Comparison of ENCODE assay signal across 23 cellular contexts in the genomic region with DNA sequence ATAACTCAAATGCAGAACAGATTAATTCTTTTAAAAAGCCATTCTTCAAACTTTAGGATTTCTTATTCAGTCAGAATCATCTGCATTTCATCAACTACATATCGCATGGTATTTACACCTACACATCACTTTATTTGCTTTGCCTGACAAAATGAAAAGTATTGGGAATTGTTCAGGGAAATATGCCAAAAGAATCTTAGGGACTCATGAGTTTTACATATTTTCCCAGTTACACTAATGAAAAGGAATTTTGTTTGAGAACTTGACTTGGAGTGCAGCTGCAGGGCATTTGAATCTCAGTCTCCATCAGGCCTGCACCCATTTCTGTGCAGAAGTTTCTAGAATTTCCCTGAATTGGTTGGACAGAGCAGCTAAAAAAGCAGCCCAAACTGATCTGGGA.
DNase-seq lines count a peak whose midpoint lies in the region; ATAC-seq, FAIRE-seq and TF ChIP-seq lines count a peak whose summit lies in the region.
"Had no signal": no experiment of that assay in that cellular context is flagged by ENCODE, and none has a peak within 500 bp of the region (broad histone marks: within the 10 kb centered on the region; RNA-seq: fewer than 3 reads in every experiment).

No MANE protein-coding gene starts in this region.

- H3K4me3 ChIP-seq in AG04450 (ENCODE audit: low read depth, low read length) = no peak overlapping the region
- no peak overlapping the region for H3K4me3 ChIP-seq in brain microvascular endothelial cell (ENCODE audit: low read depth, low read length)
- no peak overlapping the region for H3K4me3 ChIP-seq in GM23338
- H3K4me3 ChIP-seq: colonic mucosa, gastrocnemius medialis, right lobe of liver, testis had no signal

- H3F3A ChIP-seq in GM23338 (replicated peaks; ENCODE audit: low read depth) = no peaks in the 10 kb centered on the region

- TF ChIP-seq POLR2A in GM12892 (IDR thresholded peaks at IDR 0.05; ENCODE audit: low read depth, low read length) = no peak

- H3K4me1 Mint-ChIP-seq in GM23338 = no peaks in the 10 kb centered on the region
- H3K4me1 Mint-ChIP-seq: CD4-positive, alpha-beta memory T cell had no signal

- CTCF ChIA-PET in AG04450 (lab: Charles Lee) = interaction anchor here (0.7 to 2.3 kb wide), 3 partner anchors 39 to 1417 kb away, joined by 4 to 9 read pairs (median 8); no protein-coding TSS in a partner anchor

- in situ Hi-C loops in brain microvascular endothelial cell (cut with HindIII; ENCODE audit: low pct_ligation_motif_present, low sequenced_read_pairs) = no loop called here

- H3K9me3 ChIP-seq in AG04450 (ENCODE audit: control insufficient read depth, insufficient read depth, low read length) = no peaks in the 10 kb centered on the region
- H3K9me3 ChIP-seq: colonic mucosa, gastrocnemius medialis, right lobe of liver, testis had no signal

- H3K27ac ChIP-seq in AG04450 (ENCODE audit: low read depth, low read length) = peak overlapping the region; percentile 60
- H3K27ac ChIP-seq in brain microvascular endothelial cell = peak overlapping the region; percentile 91
- H3K27ac ChIP-seq in GM23338 (ENCODE audit: low read depth) = no peak overlapping the region
- H3K27ac ChIP-seq: colonic mucosa, gastrocnemius medialis, right lobe of liver, testis, WERI-Rb-1 had no signal

- no peaks in the 10 kb centered on the region for H3K4me1 ChIP-seq in GM23338 (ENCODE audit: insufficient read depth)
- H3K4me1 ChIP-seq: colonic mucosa, right lobe of liver had no signal

- ATAC-seq in GM23338 = no peak
- ATAC-seq: gastrocnemius medialis, HCT116, right lobe of liver had no signal

- no peak overlapping the region for H3K4me3 Mint-ChIP-seq in GM23338
- H3K4me3 Mint-ChIP-seq: CD4-positive, alpha-beta memory T cell; T-helper 2 cell treated with Interferon-gamma antibody and Interleukin-4, amounts not matched to agents 5 μg/mL and 100 μg/mL, for 36 hours had no signal

- no peak overlapping the region for H3K4me2 ChIP-seq in GM23338

- no peaks in the 10 kb centered on the region for H3K9me3 Mint-ChIP-seq in GM23338
- H3K9me3 Mint-ChIP-seq: CD4-positive, alpha-beta memory T cell; T-helper 2 cell treated with Interferon-gamma antibody and Interleukin-4, amounts not matched to agents 5 μg/mL and 100 μg/mL, for 36 hours had no signal

- H3K36me3 ChIP-seq in brain microvascular endothelial cell (replicated peaks) (peaks cover 17% of the 10 kb centered on the region), GM23338 (ENCODE audit: insufficient read depth) (peaks cover 15% of the 10 kb centered on the region)
- H3K36me3 ChIP-seq: colonic mucosa, gastrocnemius medialis, right lobe of liver had no signal

- H3K27me3 Mint-ChIP-seq in GM23338 (ENCODE audit: insufficient read depth, low read depth, poor library complexity) = peaks cover 4% of the 10 kb centered on the region
- H3K27me3 Mint-ChIP-seq: CD4-positive, alpha-beta memory T cell had no signal

- no peak overlapping the region for H2AFZ ChIP-seq in GM23338

- POLR2A ChIA-PET in AG04450 (lab: Yijun Ruan, JAX) = no interaction called here

- peaks cover 5% of the 10 kb centered on the region for H4K20me1 ChIP-seq in GM23338 (replicated peaks; ENCODE audit: insufficient read depth)

- H3K27me3 ChIP-seq in AG04450 (ENCODE audit: control insufficient read depth, insufficient read depth, low read length) = no peaks in the 10 kb centered on the region
- H3K27me3 ChIP-seq in brain microvascular endothelial cell (replicated peaks) = no peaks in the 10 kb centered on the region
- H3K27me3 ChIP-seq in GM23338 (ENCODE audit: insufficient read depth) = no peaks in the 10 kb centered on the region
- H3K27me3 ChIP-seq: colonic mucosa, gastrocnemius medialis, right lobe of liver, testis had no signal

- no peaks in the 10 kb centered on the region for H3K9me2 ChIP-seq in GM23338 (ENCODE audit: insufficient read depth)

- H3K79me2 ChIP-seq in GM23338 (replicated peaks; ENCODE audit: insufficient read depth) = no peaks in the 10 kb centered on the region

- FAIRE-seq in GM12892 (lab: Jason Lieb, UNC) = no peak
- FAIRE-seq: endometrium, HTR-8/SVneo, keratinocyte had no signal

- DNase-seq in AG04450 (ENCODE audit: low read depth, low spot score) (peak; percentile 70), HCEC 1CT (peak; percentile 67), brain microvascular endothelial cell (peak; percentile 76), iris pigment epithelial cell (ENCODE audit: low read depth) (peak; percentile 71), GM12892 (ENCODE audit: insufficient read length) (no peak), foreskin melanocyte (no peak), DMS153 treated with DMSO at 0.1 percent for 48 hours (lab: John Stamatoyannopoulos, UW; ENCODE audit: unreplicated experiment) (no peak), GM23338 (ENCODE audit: low spot score) (no peak)
- DNase-seq: anterior cingulate cortex; CD4-positive, alpha-beta memory T cell; colonic mucosa; DMS153; gastrocnemius medialis; NCI-H1092; NCI-H1930; right lobe of liver; testis; WERI-Rb-1 had no signal

- no peak overlapping the region for H3K27ac Mint-ChIP-seq in GM23338
- H3K27ac Mint-ChIP-seq: CD4-positive, alpha-beta memory T cell; T-helper 2 cell treated with Interferon-gamma antibody and Interleukin-4, amounts not matched to agents 5 μg/mL and 100 μg/mL, for 36 hours had no signal

- TF ChIP-seq CTCF in AG04450 (IDR thresholded peaks at IDR 0.05; ENCODE audit: low read depth, low read length) (no peak), brain microvascular endothelial cell (IDR thresholded peaks at IDR 0.05; ENCODE audit: low read depth, low read length, missing control alignments) (no peak), GM23338 (conservative IDR thresholded peaks at IDR 0.05; ENCODE audit: low read depth in 2 of 2) (no peak)

- peaks cover 59% of the 10 kb centered on the region for H3K36me3 Mint-ChIP-seq in GM23338 (ENCODE audit: low read depth)

TF ChIP-seq in GM23338, 12 proteins besides CTCF, POLR2A, EP300 and RAD21 (continues in another document):
- TF ChIP-seq, protein P1, sequence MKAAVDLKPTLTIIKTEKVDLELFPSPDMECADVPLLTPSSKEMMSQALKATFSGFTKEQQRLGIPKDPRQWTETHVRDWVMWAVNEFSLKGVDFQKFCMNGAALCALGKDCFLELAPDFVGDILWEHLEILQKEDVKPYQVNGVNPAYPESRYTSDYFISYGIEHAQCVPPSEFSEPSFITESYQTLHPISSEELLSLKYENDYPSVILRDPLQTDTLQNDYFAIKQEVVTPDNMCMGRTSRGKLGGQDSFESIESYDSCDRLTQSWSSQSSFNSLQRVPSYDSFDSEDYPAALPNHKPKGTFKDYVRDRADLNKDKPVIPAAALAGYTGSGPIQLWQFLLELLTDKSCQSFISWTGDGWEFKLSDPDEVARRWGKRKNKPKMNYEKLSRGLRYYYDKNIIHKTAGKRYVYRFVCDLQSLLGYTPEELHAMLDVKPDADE (IDR thresholded peaks at IDR 0.05) = no peak
- TF ChIP-seq POLR2AphosphoS5 (IDR thresholded peaks at IDR 0.05; ENCODE audit: low read depth) (no peak), EZH2 (IDR thresholded peaks at IDR 0.05; ENCODE audit: low read depth, unreplicated experiment) (no peak), STAT1 (IDR thresholded peaks at IDR 0.05; ENCODE audit: unreplicated experiment) (no peak), CREB1 (CRISPR knock-in tag; IDR thresholded peaks at IDR 0.05; ENCODE audit: low read depth) (no peak), ZNF114 (CRISPR knock-in tag; IDR thresholded peaks at IDR 0.05) (no peak), JUNB (IDR thresholded peaks at IDR 0.05; ENCODE audit: unreplicated experiment) (no peak), ZNF331 (CRISPR knock-in tag; IDR thresholded peaks at IDR 0.05; ENCODE audit: low read depth) (no peak), EZH2phosphoT487 (IDR thresholded peaks at IDR 0.05; ENCODE audit: unreplicated experiment) (no peak), NANOG (IDR thresholded peaks at IDR 0.05; ENCODE audit: borderline replicate concordance) (no peak)
- TF ChIP-seq, protein P2, sequence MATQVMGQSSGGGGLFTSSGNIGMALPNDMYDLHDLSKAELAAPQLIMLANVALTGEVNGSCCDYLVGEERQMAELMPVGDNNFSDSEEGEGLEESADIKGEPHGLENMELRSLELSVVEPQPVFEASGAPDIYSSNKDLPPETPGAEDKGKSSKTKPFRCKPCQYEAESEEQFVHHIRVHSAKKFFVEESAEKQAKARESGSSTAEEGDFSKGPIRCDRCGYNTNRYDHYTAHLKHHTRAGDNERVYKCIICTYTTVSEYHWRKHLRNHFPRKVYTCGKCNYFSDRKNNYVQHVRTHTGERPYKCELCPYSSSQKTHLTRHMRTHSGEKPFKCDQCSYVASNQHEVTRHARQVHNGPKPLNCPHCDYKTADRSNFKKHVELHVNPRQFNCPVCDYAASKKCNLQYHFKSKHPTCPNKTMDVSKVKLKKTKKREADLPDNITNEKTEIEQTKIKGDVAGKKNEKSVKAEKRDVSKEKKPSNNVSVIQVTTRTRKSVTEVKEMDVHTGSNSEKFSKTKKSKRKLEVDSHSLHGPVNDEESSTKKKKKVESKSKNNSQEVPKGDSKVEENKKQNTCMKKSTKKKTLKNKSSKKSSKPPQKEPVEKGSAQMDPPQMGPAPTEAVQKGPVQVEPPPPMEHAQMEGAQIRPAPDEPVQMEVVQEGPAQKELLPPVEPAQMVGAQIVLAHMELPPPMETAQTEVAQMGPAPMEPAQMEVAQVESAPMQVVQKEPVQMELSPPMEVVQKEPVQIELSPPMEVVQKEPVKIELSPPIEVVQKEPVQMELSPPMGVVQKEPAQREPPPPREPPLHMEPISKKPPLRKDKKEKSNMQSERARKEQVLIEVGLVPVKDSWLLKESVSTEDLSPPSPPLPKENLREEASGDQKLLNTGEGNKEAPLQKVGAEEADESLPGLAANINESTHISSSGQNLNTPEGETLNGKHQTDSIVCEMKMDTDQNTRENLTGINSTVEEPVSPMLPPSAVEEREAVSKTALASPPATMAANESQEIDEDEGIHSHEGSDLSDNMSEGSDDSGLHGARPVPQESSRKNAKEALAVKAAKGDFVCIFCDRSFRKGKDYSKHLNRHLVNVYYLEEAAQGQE (IDR thresholded peaks at IDR 0.05; ENCODE audit: unreplicated experiment) = no peak

Comparison
In these comparisons a context has a peak if more than half of its experiments do, and no peak if none do; other contexts are left out.
1. DNase-seq: peak in AG04450 (single experiment), HCEC 1CT (single experiment), brain microvascular endothelial cell (single experiment) and iris pigment epithelial cell (single experiment); none in GM12892 (single experiment), foreskin melanocyte (single experiment), DMS153 treated with DMSO at 0.1 percent for 48 hours (single experiment) and GM23338 (single experiment).